In the genomic region with DNA sequence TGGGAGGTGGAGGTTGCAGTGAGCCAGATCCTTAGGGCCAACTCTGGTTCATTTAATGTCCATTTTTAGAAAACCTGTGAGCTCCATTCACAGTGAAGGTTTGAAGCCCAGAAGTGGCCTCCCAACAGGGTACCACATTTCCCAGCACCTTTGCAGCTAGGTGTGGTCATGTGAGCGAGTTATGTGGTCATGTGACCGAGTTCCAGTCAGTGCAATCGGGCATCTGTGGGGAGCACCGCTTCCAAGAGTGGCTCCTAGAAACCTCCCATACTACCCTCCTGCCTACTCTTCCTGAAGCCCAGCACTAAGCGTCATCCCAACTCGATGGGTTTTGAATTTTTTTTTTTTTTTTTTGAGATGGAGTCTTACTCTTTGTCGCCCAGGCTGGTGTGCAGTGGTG, we compare ENCODE assay signal across 8 cellular contexts. TPM values are rescaled to one million over a fixed set of nuclear protein-coding genes. Genes with fewer than 3 reads are reported as not detected.
DNase-seq lines count a peak whose midpoint lies in the region; ATAC-seq and TF ChIP-seq lines count a peak whose summit lies in the region.

No MANE protein-coding gene starts in this region.

- POLR2A ChIA-PET in Panc1 (lab: Charles Lee): no interaction called here

- H3K9me3 ChIP-seq in Panc1 (ENCODE audit: control insufficient read depth, insufficient read depth, low read depth, low read length) (no peaks in the 10 kb centered on the region), esophagus squamous epithelium (no peaks in the 10 kb centered on the region), mucosa of descending colon (no peaks in the 10 kb centered on the region)

- no peak for ATAC-seq in Panc1
- no peak for ATAC-seq in stimulated activated effector memory CD8-positive, alpha-beta T cell treated with anti-CD3 and anti-CD28 coated beads, Interleukin-12 subunit alpha, Interleukin-12 subunit beta, amount 100 ng/mL, for 72 hours
- no peak for ATAC-seq in mucosa of descending colon

- intact Hi-C loops in Panc1 (cut with micrococcal nuclease; ENCODE audit: unreplicated experiment): no loop called here
- intact Hi-C loops in esophagus squamous epithelium (cut with DNase I): no loop called here
- intact Hi-C loops in mucosa of descending colon (cut with DNase I, micrococcal nuclease): no loop called here

- TF ChIP-seq CTCF in Panc1 (IDR thresholded peaks at IDR 0.05) (no peak), esophagus squamous epithelium (IDR thresholded peaks at IDR 0.05) (no peak), mucosa of descending colon (IDR thresholded peaks at IDR 0.05) (no peak)

- peak; percentile 35 for DNase-seq in NCI-H82 (lab: John Stamatoyannopoulos, UW)
- no peak for DNase-seq in NCI-H82 treated with DMSO at 0.1 percent for 48 hours (lab: John Stamatoyannopoulos, UW; ENCODE audit: unreplicated experiment)
- DNase-seq in Panc1 (ENCODE audit: low read depth, low spot score): no peak
- DNase-seq in esophagus squamous epithelium (lab: John Stamatoyannopoulos, UW): no peak
- DNase-seq in stimulated activated effector memory CD8-positive, alpha-beta T cell treated with anti-CD3 and anti-CD28 coated beads, Interleukin-12 subunit alpha, Interleukin-12 subunit beta, amount 100 ng/mL, for 72 hours (ENCODE audit: low spot score in 2 of 2): no peak
- no peak for DNase-seq in mucosa of gallbladder (ENCODE audit: low spot score)
- no peak for DNase-seq in HPDE6-E6E7 (ENCODE audit: extremely low spot score)
- no peak for DNase-seq in mucosa of descending colon

- in situ Hi-C loops in Panc1 (cut with HindIII; ENCODE audit: low pct_unique_long_range_greater_than_20kb, low sequenced_read_pairs): no loop called here

- BruUV-seq in Panc1 (replicated peaks; lab: Mats Ljungman, UMichigan): no TSS peak

- H3K36me3 ChIP-seq in Panc1 (ENCODE audit: control insufficient read depth, insufficient read depth, low read length) (no peaks in the 10 kb centered on the region), esophagus squamous epithelium (peaks cover 0 to 15% (median 0%) of the 10 kb centered on the region in 3 donors), mucosa of descending colon (ENCODE audit: low read depth) (no peaks in the 10 kb centered on the region)

- H3K4me1 Mint-ChIP-seq in stimulated activated effector memory CD8-positive, alpha-beta T cell treated with anti-CD3 and anti-CD28 coated beads, Interleukin-12 subunit alpha, Interleukin-12 subunit beta, amount 100 ng/mL, for 72 hours: peaks cover 21% of the 10 kb centered on the region

- no peak overlapping the region for H3K4me3 ChIP-seq in Panc1 (ENCODE audit: low read depth in 2 of 2, low read length in 2 of 2)
- peak overlapping the region in 1 of 4 donors; percentile 70 for H3K4me3 ChIP-seq in esophagus squamous epithelium
- no peak overlapping the region for H3K4me3 ChIP-seq in mucosa of descending colon

- peaks cover 51% of the 10 kb centered on the region for H3K36me3 Mint-ChIP-seq in stimulated activated effector memory CD8-positive, alpha-beta T cell treated with anti-CD3 and anti-CD28 coated beads, Interleukin-12 subunit alpha, Interleukin-12 subunit beta, amount 100 ng/mL, for 72 hours

- H3K27me3 ChIP-seq in Panc1 (ENCODE audit: control insufficient read depth, insufficient read depth, low read length) (no peaks in the 10 kb centered on the region), esophagus squamous epithelium (no peaks in the 10 kb centered on the region)

- H3K4me1 ChIP-seq in Panc1 (ENCODE audit: control insufficient read depth, insufficient read depth, low read length) (no peaks in the 10 kb centered on the region; the same call in 1 of the 2 replicates), esophagus squamous epithelium (peaks cover 0 to 36% (median 23%) of the 10 kb centered on the region in 3 donors), mucosa of descending colon (ENCODE audit: low read depth) (peaks cover 12% of the 10 kb centered on the region)

- peak overlapping the region; percentile 97 for H3K27ac Mint-ChIP-seq in stimulated activated effector memory CD8-positive, alpha-beta T cell treated with anti-CD3 and anti-CD28 coated beads, Interleukin-12 subunit alpha, Interleukin-12 subunit beta, amount 100 ng/mL, for 72 hours

- H3K4me3 Mint-ChIP-seq in stimulated activated effector memory CD8-positive, alpha-beta T cell treated with anti-CD3 and anti-CD28 coated beads, Interleukin-12 subunit alpha, Interleukin-12 subunit beta, amount 100 ng/mL, for 72 hours: peak overlapping the region; percentile 83

- no peak for TF ChIP-seq POLR2A in esophagus squamous epithelium (IDR thresholded peaks at IDR 0.05)

- CTCF ChIA-PET in Panc1 (lab: Charles Lee): no interaction called here

- H3K27ac ChIP-seq in Panc1 (ENCODE audit: low read length): 0 out of 2 replicates have a peak overlapping the region, but pooled peaks have one; percentile 78
- peak overlapping the region; percentile 80 to 95 (median 90) for H3K27ac ChIP-seq in esophagus squamous epithelium

- 66 to 73% methylated on average over 4 to 7 of the region's 7 CpGs for WGBS in esophagus squamous epithelium, 2 donors

- H3K9me3 Mint-ChIP-seq in stimulated activated effector memory CD8-positive, alpha-beta T cell treated with anti-CD3 and anti-CD28 coated beads, Interleukin-12 subunit alpha, Interleukin-12 subunit beta, amount 100 ng/mL, for 72 hours: no peaks in the 10 kb centered on the region

RNA-seq across cellular contexts. Expression of gene PLA2G4C, which starts 0.7 kb away (rescaled TPM):
- total RNA-seq in Panc1 (2021; ENCODE audit: unreplicated experiment) (2.0 TPM), esophagus squamous epithelium (1 to 10 TPM in 2 of 4 donors, under 1 TPM in 1, not detected in 1; 0.61 to 4.0 (median 1.3) TPM), mucosa of gallbladder (10.0 TPM), mucosa of descending colon (10 to 100 TPM in 1 of 3 donors, 1 to 10 TPM in 2; 5.0 to 13.1 (median 7.8) TPM)
- polyA plus RNA-seq in Panc1 (2012; ENCODE audit: insufficient read length): 6.1 TPM

RNA-seq across cellular contexts. Expression of gene LIG1, which starts 58.9 kb away (rescaled TPM):
- total RNA-seq in Panc1 (2021; ENCODE audit: unreplicated experiment) (41.3 TPM), esophagus squamous epithelium (10 to 100 TPM; 25.7 to 44.3 (median 31.1) TPM), mucosa of gallbladder (22.6 TPM), mucosa of descending colon (10 to 100 TPM; 16.0 to 42.7 (median 29.6) TPM)
- 28.9 TPM for polyA plus RNA-seq in Panc1 (2012; ENCODE audit: insufficient read length)

RNA-seq across cellular contexts. Expression of gene ZSWIM9, which starts 59.2 kb away (rescaled TPM):
- total RNA-seq in Panc1 (2021; ENCODE audit: unreplicated experiment): 6.8 TPM
- polyA plus RNA-seq in Panc1 (2012; ENCODE audit: insufficient read length): 8.4 TPM
- 1 to 10 TPM; 2.0 to 4.7 (median 2.7) TPM for total RNA-seq in esophagus squamous epithelium
- 10.7 TPM for total RNA-seq in mucosa of gallbladder
- 10 to 100 TPM in 1 of 3 donors, 1 to 10 TPM in 2; 6.0 to 12.9 (median 8.7) TPM for total RNA-seq in mucosa of descending colon
